8 cellular contexts compared by ENCODE assay signal in genomic region chr7:77439572-77439971, GRCh38. TPM values are rescaled to one million over a fixed set of nuclear protein-coding genes. Genes with fewer than 3 reads are reported as not detected.
DNase-seq lines count a peak whose midpoint lies in the region; ATAC-seq and TF ChIP-seq lines count a peak whose summit lies in the region.

No MANE protein-coding gene starts in this region.

- TF ChIP-seq CTCF in hepatocyte (IDR thresholded peaks at IDR 0.05; ENCODE audit: poor library complexity) (peak; percentile 37), type B pancreatic cell (conservative IDR thresholded peaks at IDR 0.05) (peak; percentile 26)

- no peaks in the 10 kb centered on the region for H3K79me2 ChIP-seq in hepatocyte

- H3K9me2 ChIP-seq in hepatocyte (replicated peaks; ENCODE audit: insufficient read depth): no peaks in the 10 kb centered on the region

- DNase-seq in NCI-H345 (lab: John Stamatoyannopoulos, UW): peak; percentile 39
- DNase-seq in NCI-H345 treated with DMSO at 0.1 percent for 48 hours (lab: John Stamatoyannopoulos, UW; ENCODE audit: unreplicated experiment): no peak
- DNase-seq in UCSD-AML1 (lab: John Stamatoyannopoulos, UW; ENCODE audit: unreplicated experiment): peak; percentile 26
- DNase-seq in hepatocyte (ENCODE audit: low spot score): peak; percentile 40
- DNase-seq in type B pancreatic cell (ENCODE audit: extremely low spot score, unreplicated experiment): no peak
- no peak for DNase-seq in cortex of kidney (lab: John Stamatoyannopoulos, UW)

- H4K20me1 ChIP-seq in hepatocyte (ENCODE audit: insufficient read depth, poor library complexity, severe bottlenecking): no peaks in the 10 kb centered on the region

- no peak for ATAC-seq in HG03469 (IDR thresholded peaks at IDR 0.05; ENCODE audit: unreplicated experiment)
- ATAC-seq in HG02938 (IDR thresholded peaks at IDR 0.05; ENCODE audit: unreplicated experiment): no peak

- no peaks in the 10 kb centered on the region for H3K9me3 Mint-ChIP-seq in type B pancreatic cell

- no peak overlapping the region for H3K4me2 ChIP-seq in hepatocyte

- no peak overlapping the region for H3K27ac ChIP-seq in hepatocyte

- H3K4me3 Mint-ChIP-seq in type B pancreatic cell: no peak overlapping the region

- H2AFZ ChIP-seq in hepatocyte: no peak overlapping the region

- H3K27me3 ChIP-seq in hepatocyte: no peaks in the 10 kb centered on the region

- 53% methylated on average over 5 of the region's 5 CpGs for whole genome bisulfite sequencing in hepatocyte (ENCODE audit: low lambda C conversion rate, missing lambda C conversion rate)

- H3K9me3 ChIP-seq in hepatocyte (ENCODE audit: low read depth): no peaks in the 10 kb centered on the region

- H3K4me1 ChIP-seq in hepatocyte (ENCODE audit: insufficient read depth): no peaks in the 10 kb centered on the region

- H3K4me1 Mint-ChIP-seq in type B pancreatic cell (ENCODE audit: unreplicated experiment): no peaks in the 10 kb centered on the region

- H3K27ac Mint-ChIP-seq in type B pancreatic cell: no peak overlapping the region

- no peaks in the 10 kb centered on the region for H3K27me3 Mint-ChIP-seq in type B pancreatic cell

- H3K36me3 ChIP-seq in hepatocyte (replicated peaks; ENCODE audit: insufficient read depth, low read depth): no peaks in the 10 kb centered on the region

- H3K36me3 Mint-ChIP-seq in type B pancreatic cell: no peaks in the 10 kb centered on the region

- no peak overlapping the region for H3K4me3 ChIP-seq in hepatocyte

RNA-seq across cellular contexts. Expression of gene GSAP, which starts 23.4 kb away (rescaled TPM):
- total RNA-seq in hepatocyte (11.1 and 16.3 TPM in 2 replicates), type B pancreatic cell (ENCODE audit: low replicate concordance) (5.0 and 6.1 TPM in 2 replicates)
- 9.3 and 9.9 TPM in 2 replicates for polyA plus RNA-seq in hepatocyte

Comparison
In these comparisons a context has a peak if more than half of its experiments do, and no peak if none do; other contexts are left out.
1. DNase-seq: peak in NCI-H345 (single experiment), UCSD-AML1 (single experiment) and hepatocyte (single experiment); none in NCI-H345 treated with DMSO at 0.1 percent for 48 hours (single experiment), type B pancreatic cell (single experiment) and cortex of kidney (single experiment).